In the genomic region with DNA sequence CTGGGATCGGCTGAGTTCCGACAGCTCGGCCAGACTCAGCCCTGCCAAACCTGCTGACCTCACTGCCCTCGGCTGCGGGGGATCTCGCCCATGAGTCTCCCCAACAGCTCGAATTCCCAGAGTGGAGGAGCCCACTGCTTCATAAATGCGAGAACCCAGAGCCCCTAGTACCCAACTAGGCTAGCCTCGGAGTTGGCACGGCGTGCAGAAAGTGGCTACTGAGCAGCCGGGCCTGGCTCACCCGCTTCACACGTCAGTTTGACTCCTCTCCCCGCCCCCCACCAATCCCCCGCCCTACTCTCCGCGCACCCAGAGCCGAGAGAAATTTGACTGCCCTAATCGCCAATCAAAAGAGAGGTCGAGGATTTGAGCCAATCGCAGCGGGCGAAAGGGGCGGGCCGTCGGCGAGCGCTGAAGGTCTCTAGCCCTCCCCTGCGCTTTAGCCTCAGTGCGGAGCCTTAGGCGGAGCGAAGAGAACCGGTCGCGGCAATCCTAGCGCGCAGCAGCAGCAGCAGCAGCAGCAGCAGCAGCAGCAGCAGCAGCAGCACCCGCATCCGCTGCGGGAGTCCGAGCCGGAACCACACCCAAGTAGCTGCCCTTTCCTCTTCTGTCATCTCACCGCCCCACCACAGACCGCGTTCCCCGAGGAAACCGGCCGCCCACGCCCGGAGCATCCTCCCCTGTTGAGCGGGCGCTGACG, we compare ENCODE assay signal across 8 cellular contexts. TPM values are rescaled to one million over a fixed set of nuclear protein-coding genes. Genes with fewer than 3 reads are reported as not detected.
DNase-seq lines count a peak whose midpoint lies in the region; TF ChIP-seq lines count a peak whose summit lies in the region.

A gene (plus strand): TSS at position 448 of the 700 bp plus-strand sequence. CDS start 264 bp downstream, outside the sequence.

- peak; percentile 98 for DNase-seq in ELF-1 (ENCODE audit: low read depth, low spot score)
- peak; percentile 95 for DNase-seq in H7
- peak; percentile 96 for DNase-seq in M059J (ENCODE audit: low read depth)
- DNase-seq in SHP77 (lab: John Stamatoyannopoulos, UW), result peak; percentile 94 to 97
- DNase-seq in activated effector memory CD4-positive, alpha-beta T cell treated with Interleukin-2 at 50 U/mL for 16 hours, result peak; percentile 94
- DNase-seq in fibroblast of pulmonary artery (ENCODE audit: low read depth), result peak; percentile 98

- no peak for TF ChIP-seq CTCF in fibroblast of pulmonary artery (IDR thresholded peaks at IDR 0.05; ENCODE audit: low read length, missing control alignments)
- TF ChIP-seq CTCF in nephron (IDR thresholded peaks at IDR 0.05; ENCODE audit: unreplicated experiment in 3 of 3), result no peak

- H3K4me1 Mint-ChIP-seq in nephron, result peaks cover 28% of the 10 kb centered on the region
- peaks cover 56% of the 10 kb centered on the region for H3K4me1 Mint-ChIP-seq in stimulated activated naive CD8-positive, alpha-beta T cell treated with anti-CD3 and anti-CD28 coated beads, Interleukin-15, Interleukin-2, amounts not matched to agents 100 ng/mL and 50 ng/mL, for 24 hours (ENCODE audit: low read depth)

- peak within 1 kb of the TSS; percentile 98 to 99 (median 99) for H3K4me3 Mint-ChIP-seq in nephron
- H3K4me3 Mint-ChIP-seq in stimulated activated naive CD8-positive, alpha-beta T cell treated with anti-CD3 and anti-CD28 coated beads, Interleukin-15, Interleukin-2, amounts not matched to agents 100 ng/mL and 50 ng/mL, for 24 hours, result peak within 1 kb of the TSS; percentile 95

- H3K36me3 Mint-ChIP-seq in nephron (ENCODE audit: low read depth), result peaks cover 11% of the 10 kb centered on the region
- peaks cover 38% of the 10 kb centered on the region for H3K36me3 Mint-ChIP-seq in stimulated activated naive CD8-positive, alpha-beta T cell treated with anti-CD3 and anti-CD28 coated beads, Interleukin-15, Interleukin-2, amounts not matched to agents 100 ng/mL and 50 ng/mL, for 24 hours (ENCODE audit: low read depth)

- H3K27me3 Mint-ChIP-seq in nephron (ENCODE audit: low read depth), result peaks cover 3% of the 10 kb centered on the region
- H3K27me3 Mint-ChIP-seq in stimulated activated naive CD8-positive, alpha-beta T cell treated with anti-CD3 and anti-CD28 coated beads, Interleukin-15, Interleukin-2, amounts not matched to agents 100 ng/mL and 50 ng/mL, for 24 hours, result no peaks in the 10 kb centered on the region

- H3K27ac Mint-ChIP-seq in nephron, result peak within 1 kb of the TSS; percentile 93 to 98 (median 96)
- peak within 1 kb of the TSS; percentile 99 for H3K27ac Mint-ChIP-seq in stimulated activated naive CD8-positive, alpha-beta T cell treated with anti-CD3 and anti-CD28 coated beads, Interleukin-15, Interleukin-2, amounts not matched to agents 100 ng/mL and 50 ng/mL, for 24 hours

- no peaks in the 10 kb centered on the region for H3K27me3 ChIP-seq in H7 (ENCODE audit: control insufficient read depth, insufficient read depth, low read length)

- H3K9me3 Mint-ChIP-seq in nephron, result no peaks in the 10 kb centered on the region
- no peaks in the 10 kb centered on the region for H3K9me3 Mint-ChIP-seq in stimulated activated naive CD8-positive, alpha-beta T cell treated with anti-CD3 and anti-CD28 coated beads, Interleukin-15, Interleukin-2, amounts not matched to agents 100 ng/mL and 50 ng/mL, for 24 hours

- peak within 1 kb of the TSS; percentile 89 for H3K4me3 ChIP-seq in H7 (ENCODE audit: insufficient read depth, low read depth, low read length)
- H3K4me3 ChIP-seq in fibroblast of pulmonary artery (replicated peaks; ENCODE audit: low read depth, low read length), result peak within 1 kb of the TSS; percentile 94

- H3K36me3 ChIP-seq in H7 (replicated peaks; ENCODE audit: control insufficient read depth, insufficient read depth, low read length), result no peaks in the 10 kb centered on the region

RNA-seq across cellular contexts. Expression of the gene that starts here (rescaled TPM):
- total RNA-seq in H7 (2014; rRNA removed; shearing (Covaris generic)), result 94.0 and 99.7 TPM in 2 replicates
- total RNA-seq in M059J (2014; rRNA removed; shearing (Covaris generic)), result 87.7 and 89.5 TPM in 2 replicates

Comparison
In these comparisons a context has a peak if more than half of its experiments do, and no peak if none do; other contexts are left out.
1. Peak in every context shown above with its lines: DNase-seq and H3K4me3 ChIP-seq.